Comparison of ENCODE assay signal across 13 cellular contexts in the genomic region with DNA sequence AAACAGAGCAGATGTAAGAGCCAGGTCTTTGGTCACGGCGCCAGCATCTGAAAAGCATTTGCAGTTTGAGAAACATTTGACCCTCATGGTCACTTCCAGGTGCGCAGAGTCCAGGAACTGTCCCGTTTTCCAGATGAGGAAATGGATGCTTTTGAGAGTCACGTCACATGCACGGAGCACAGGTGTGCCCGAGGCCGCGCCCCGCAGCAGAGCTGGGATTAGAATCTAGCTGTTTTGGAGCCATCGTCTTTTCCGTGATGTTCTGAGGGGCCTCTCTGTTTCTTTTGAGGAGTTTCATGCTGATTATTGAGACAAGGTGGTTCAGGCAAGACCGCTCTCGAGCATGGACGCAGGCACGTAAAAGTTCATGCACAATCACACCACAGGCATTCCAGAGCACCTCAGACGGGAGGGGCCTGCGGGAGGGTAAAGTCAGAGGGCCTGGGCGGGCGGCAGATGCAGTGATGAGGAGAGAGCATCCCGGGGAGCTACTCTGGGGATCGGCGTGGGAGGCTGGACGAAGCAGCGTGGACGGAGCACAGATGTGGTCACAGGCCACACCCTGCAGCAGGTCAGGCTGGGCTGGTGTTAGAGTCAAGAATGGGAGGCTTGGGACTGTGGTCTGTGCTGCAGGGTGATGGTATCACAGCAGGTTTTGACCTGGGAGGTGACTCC.
DNase-seq lines count a peak whose midpoint lies in the region; ATAC-seq lines count a peak whose summit lies in the region.
"Had no signal": no experiment of that assay in that cellular context is flagged by ENCODE, and none has a peak within 500 bp of the region (broad histone marks: within the 10 kb centered on the region; RNA-seq: fewer than 3 reads in every experiment).

No MANE protein-coding gene starts in this region.

- peaks cover 5% of the 10 kb centered on the region for H3K36me3 Mint-ChIP-seq in activated CD4-positive, alpha-beta memory T cell treated with anti-CD3 and anti-CD28 coated beads, Interleukin-2, amount 10 ng/mL, durations not matched to agents 7 days and 5 days (ENCODE audit: low read depth)
- peaks cover 2% of the 10 kb centered on the region for H3K36me3 Mint-ChIP-seq in activated CD4-positive, alpha-beta memory T cell treated with anti-CD3 and anti-CD28 coated beads for 36 hours
- H3K36me3 Mint-ChIP-seq in T-cell = peaks cover 5% of the 10 kb centered on the region
- peaks cover 4% of the 10 kb centered on the region for H3K36me3 Mint-ChIP-seq in stimulated activated naive CD8-positive, alpha-beta T cell treated with anti-CD3 and anti-CD28 coated beads, Interleukin-15, Interleukin-2, amounts not matched to agents 100 ng/mL and 50 ng/mL, for 24 hours (ENCODE audit: low read depth)
- H3K36me3 Mint-ChIP-seq: naive B cell had no signal

- intact Hi-C loops in activated CD4-positive, alpha-beta memory T cell treated with anti-CD3 and anti-CD28 coated beads for 36 hours (cut with micrococcal nuclease) = no loop called here

- POLR2A ChIA-PET in activated CD4-positive, alpha-beta memory T cell treated with anti-CD3 and anti-CD28 coated beads, Interleukin-2, amount 10 ng/mL, durations not matched to agents 7 days and 5 days (lab: Charles Lee) = no interaction called here
- POLR2A ChIA-PET in activated CD4-positive, alpha-beta memory T cell treated with anti-CD3 and anti-CD28 coated beads for 36 hours (lab: Charles Lee) = no interaction called here
- POLR2A ChIA-PET in T-cell (lab: Charles Lee) = no interaction called here

- no peak for DNase-seq in activated CD4-positive, alpha-beta memory T cell treated with anti-CD3 and anti-CD28 coated beads, Interleukin-2, amount 10 ng/mL, durations not matched to agents 7 days and 5 days
- no peak for DNase-seq in activated CD4-positive, alpha-beta memory T cell treated with anti-CD3 and anti-CD28 coated beads for 36 hours
- DNase-seq in T-cell (no peak), left kidney (ENCODE audit: low read depth, low spot score) (peak; percentile 45), NCI-H774 (lab: John Stamatoyannopoulos, UW) (no peak), NCI-H2171 treated with DMSO at 0.1 percent for 48 hours (lab: John Stamatoyannopoulos, UW) (no peak)
- DNase-seq: effector CD8-positive, alpha-beta T cell; naive B cell; NCI-H1048; NCI-H345; thyroid gland had no signal

- no peaks in the 10 kb centered on the region for H3K9me3 Mint-ChIP-seq in activated CD4-positive, alpha-beta memory T cell treated with anti-CD3 and anti-CD28 coated beads, Interleukin-2, amount 10 ng/mL, durations not matched to agents 7 days and 5 days
- H3K9me3 Mint-ChIP-seq in activated CD4-positive, alpha-beta memory T cell treated with anti-CD3 and anti-CD28 coated beads for 36 hours = peaks cover 4% of the 10 kb centered on the region
- no peaks in the 10 kb centered on the region for H3K9me3 Mint-ChIP-seq in T-cell
- H3K9me3 Mint-ChIP-seq in stimulated activated naive CD8-positive, alpha-beta T cell treated with anti-CD3 and anti-CD28 coated beads, Interleukin-15, Interleukin-2, amounts not matched to agents 100 ng/mL and 50 ng/mL, for 24 hours = no peaks in the 10 kb centered on the region
- H3K9me3 Mint-ChIP-seq: naive B cell had no signal

- H3K4me1 Mint-ChIP-seq in activated CD4-positive, alpha-beta memory T cell treated with anti-CD3 and anti-CD28 coated beads, Interleukin-2, amount 10 ng/mL, durations not matched to agents 7 days and 5 days = peaks cover 43% of the 10 kb centered on the region
- peaks cover 42% of the 10 kb centered on the region for H3K4me1 Mint-ChIP-seq in activated CD4-positive, alpha-beta memory T cell treated with anti-CD3 and anti-CD28 coated beads for 36 hours (ENCODE audit: low read depth)
- H3K4me1 Mint-ChIP-seq in T-cell = peaks cover 59 to 63% (median 60%) of the 10 kb centered on the region in 3 donors
- H3K4me1 Mint-ChIP-seq in stimulated activated naive CD8-positive, alpha-beta T cell treated with anti-CD3 and anti-CD28 coated beads, Interleukin-15, Interleukin-2, amounts not matched to agents 100 ng/mL and 50 ng/mL, for 24 hours (ENCODE audit: low read depth) = peaks cover 58% of the 10 kb centered on the region

- peak overlapping the region; percentile 47 for H3K27ac Mint-ChIP-seq in activated CD4-positive, alpha-beta memory T cell treated with anti-CD3 and anti-CD28 coated beads, Interleukin-2, amount 10 ng/mL, durations not matched to agents 7 days and 5 days
- no peak overlapping the region for H3K27ac Mint-ChIP-seq in activated CD4-positive, alpha-beta memory T cell treated with anti-CD3 and anti-CD28 coated beads for 36 hours
- H3K27ac Mint-ChIP-seq in T-cell = peak overlapping the region; percentile 91 to 99
- H3K27ac Mint-ChIP-seq in stimulated activated naive CD8-positive, alpha-beta T cell treated with anti-CD3 and anti-CD28 coated beads, Interleukin-15, Interleukin-2, amounts not matched to agents 100 ng/mL and 50 ng/mL, for 24 hours = peak overlapping the region; percentile 67

- H3K4me3 Mint-ChIP-seq in activated CD4-positive, alpha-beta memory T cell treated with anti-CD3 and anti-CD28 coated beads, Interleukin-2, amount 10 ng/mL, durations not matched to agents 7 days and 5 days = no peak overlapping the region
- no peak overlapping the region for H3K4me3 Mint-ChIP-seq in activated CD4-positive, alpha-beta memory T cell treated with anti-CD3 and anti-CD28 coated beads for 36 hours
- H3K4me3 Mint-ChIP-seq in T-cell = peak overlapping the region in 1 of 3 donors; percentile 44
- no peak overlapping the region for H3K4me3 Mint-ChIP-seq in stimulated activated naive CD8-positive, alpha-beta T cell treated with anti-CD3 and anti-CD28 coated beads, Interleukin-15, Interleukin-2, amounts not matched to agents 100 ng/mL and 50 ng/mL, for 24 hours
- H3K4me3 Mint-ChIP-seq: naive B cell had no signal

- CTCF ChIA-PET in activated CD4-positive, alpha-beta memory T cell treated with anti-CD3 and anti-CD28 coated beads, Interleukin-2, amount 10 ng/mL, durations not matched to agents 7 days and 5 days (lab: Charles Lee) = no interaction called here
- CTCF ChIA-PET in activated CD4-positive, alpha-beta memory T cell treated with anti-CD3 and anti-CD28 coated beads for 36 hours (lab: Charles Lee) = interaction anchor here (0.9 kb wide), 1 partner anchor 17 kb away, joined by 3 read pairs; no protein-coding TSS in a partner anchor
- CTCF ChIA-PET in T-cell (lab: Charles Lee) = no interaction called here

- H3K27me3 Mint-ChIP-seq in activated CD4-positive, alpha-beta memory T cell treated with anti-CD3 and anti-CD28 coated beads, Interleukin-2, amount 10 ng/mL, durations not matched to agents 7 days and 5 days = no peaks in the 10 kb centered on the region
- peaks cover 4% of the 10 kb centered on the region for H3K27me3 Mint-ChIP-seq in activated CD4-positive, alpha-beta memory T cell treated with anti-CD3 and anti-CD28 coated beads for 36 hours
- no peaks in the 10 kb centered on the region for H3K27me3 Mint-ChIP-seq in T-cell
- H3K27me3 Mint-ChIP-seq in stimulated activated naive CD8-positive, alpha-beta T cell treated with anti-CD3 and anti-CD28 coated beads, Interleukin-15, Interleukin-2, amounts not matched to agents 100 ng/mL and 50 ng/mL, for 24 hours = no peaks in the 10 kb centered on the region
- H3K27me3 Mint-ChIP-seq: naive B cell had no signal

- no peak for ATAC-seq in T-cell (replicated peaks in 1 of 4)
- ATAC-seq in GM21723 (IDR thresholded peaks at IDR 0.05; ENCODE audit: unreplicated experiment) = no peak
